ENCODE assay signal across 1 cellular context in the genomic region with DNA sequence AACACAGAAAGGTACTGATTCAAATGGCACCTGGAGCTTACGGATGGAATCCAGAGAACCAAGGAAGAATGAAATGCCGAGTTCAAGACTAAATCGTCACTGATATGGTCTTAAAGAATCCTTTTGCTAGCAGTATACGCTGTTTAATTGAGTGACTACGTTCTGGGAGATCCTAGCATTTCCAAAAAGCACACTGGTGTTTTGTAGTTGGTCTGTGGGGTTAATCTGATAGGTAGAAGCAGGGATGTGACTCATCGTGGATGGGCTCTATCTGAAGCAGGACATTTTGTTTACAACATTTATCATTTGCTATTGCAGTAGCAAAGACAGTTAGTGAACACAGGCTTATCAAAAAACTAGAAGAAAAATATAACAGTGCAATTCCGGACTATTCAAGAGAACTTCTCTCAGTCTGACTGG.
TF ChIP-seq lines count a peak whose summit lies in the region.

No MANE protein-coding gene starts in this region.

TF ChIP-seq in K562, 482 proteins besides CTCF, POLR2A, EP300 and RAD21 (continued from another document):
- peak; percentile 69 for TF ChIP-seq SMARCE1 (IDR thresholded peaks at IDR 0.05)
- peak in 1 of 2 experiments; percentile 39; a peak in 1 of 4 replicates for TF ChIP-seq HDAC1 (IDR thresholded peaks at IDR 0.05)
- TF ChIP-seq, protein P1, sequence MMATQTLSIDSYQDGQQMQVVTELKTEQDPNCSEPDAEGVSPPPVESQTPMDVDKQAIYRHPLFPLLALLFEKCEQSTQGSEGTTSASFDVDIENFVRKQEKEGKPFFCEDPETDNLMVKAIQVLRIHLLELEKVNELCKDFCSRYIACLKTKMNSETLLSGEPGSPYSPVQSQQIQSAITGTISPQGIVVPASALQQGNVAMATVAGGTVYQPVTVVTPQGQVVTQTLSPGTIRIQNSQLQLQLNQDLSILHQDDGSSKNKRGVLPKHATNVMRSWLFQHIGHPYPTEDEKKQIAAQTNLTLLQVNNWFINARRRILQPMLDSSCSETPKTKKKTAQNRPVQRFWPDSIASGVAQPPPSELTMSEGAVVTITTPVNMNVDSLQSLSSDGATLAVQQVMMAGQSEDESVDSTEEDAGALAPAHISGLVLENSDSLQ (IDR thresholded peaks at IDR 0.05): peak; percentile 63
- TF ChIP-seq MAZ (CRISPR knock-in tag; conservative IDR thresholded peaks at IDR 0.05 in 1 of 2, IDR thresholded peaks at IDR 0.05 in 1 of 2): peak in 1 of 2 experiments; percentile 23; a peak in 1 of 4 replicates
- no peak for TF ChIP-seq NR2C1 (IDR thresholded peaks at IDR 0.05)
- 0 out of 2 replicates have a peak, but pooled peaks have one; percentile 26 for TF ChIP-seq NR2C1 (tag; IDR thresholded peaks at IDR 0.05)
- TF ChIP-seq, protein P2, sequence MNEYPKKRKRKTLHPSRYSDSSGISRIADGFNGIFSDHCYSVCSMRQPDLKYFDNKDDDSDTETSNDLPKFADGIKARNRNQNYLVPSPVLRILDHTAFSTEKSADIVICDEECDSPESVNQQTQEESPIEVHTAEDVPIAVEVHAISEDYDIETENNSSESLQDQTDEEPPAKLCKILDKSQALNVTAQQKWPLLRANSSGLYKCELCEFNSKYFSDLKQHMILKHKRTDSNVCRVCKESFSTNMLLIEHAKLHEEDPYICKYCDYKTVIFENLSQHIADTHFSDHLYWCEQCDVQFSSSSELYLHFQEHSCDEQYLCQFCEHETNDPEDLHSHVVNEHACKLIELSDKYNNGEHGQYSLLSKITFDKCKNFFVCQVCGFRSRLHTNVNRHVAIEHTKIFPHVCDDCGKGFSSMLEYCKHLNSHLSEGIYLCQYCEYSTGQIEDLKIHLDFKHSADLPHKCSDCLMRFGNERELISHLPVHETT (CRISPR knock-in tag; conservative IDR thresholded peaks at IDR 0.05 in 1 of 2, IDR thresholded peaks at IDR 0.05 in 1 of 2): peak in 1 of 2 experiments; percentile 49; a peak in 2 of 4 replicates
- no peak for TF ChIP-seq MCM3 (IDR thresholded peaks at IDR 0.05)
- TF ChIP-seq CBFA2T2 (conservative IDR thresholded peaks at IDR 0.05): peak; percentile 38
- TF ChIP-seq EWSR1 (IDR thresholded peaks at IDR 0.05; ENCODE audit: borderline replicate concordance, low read depth, partially characterized antibody): no peak
- peak; percentile 43; the same call in 1 of the 2 replicates for TF ChIP-seq FOXM1 (IDR thresholded peaks at IDR 0.05; ENCODE audit: low read depth)
- no peak for TF ChIP-seq FOXM1 (CRISPR knock-in tag; IDR thresholded peaks at IDR 0.05; ENCODE audit: low read depth)
- peak; percentile 99 for TF ChIP-seq FOSL1 (tag; conservative IDR thresholded peaks at IDR 0.05)
- TF ChIP-seq BRD9 (IDR thresholded peaks at IDR 0.05; ENCODE audit: low read depth, partially characterized antibody): peak; percentile 70
- TF ChIP-seq ZEB2 (IDR thresholded peaks at IDR 0.05): peak; percentile 76
- peak; percentile 29; the same call in 1 of the 2 replicates for TF ChIP-seq CREM (IDR thresholded peaks at IDR 0.05; ENCODE audit: low read depth)
- 0 out of 2 replicates have a peak, but pooled peaks have one; percentile 11 for TF ChIP-seq RHOXF2B (CRISPR knock-in tag; conservative IDR thresholded peaks at IDR 0.05)
- peak; percentile 66 for TF ChIP-seq NCOR1 (IDR thresholded peaks at IDR 0.05)
- TF ChIP-seq, protein P3, sequence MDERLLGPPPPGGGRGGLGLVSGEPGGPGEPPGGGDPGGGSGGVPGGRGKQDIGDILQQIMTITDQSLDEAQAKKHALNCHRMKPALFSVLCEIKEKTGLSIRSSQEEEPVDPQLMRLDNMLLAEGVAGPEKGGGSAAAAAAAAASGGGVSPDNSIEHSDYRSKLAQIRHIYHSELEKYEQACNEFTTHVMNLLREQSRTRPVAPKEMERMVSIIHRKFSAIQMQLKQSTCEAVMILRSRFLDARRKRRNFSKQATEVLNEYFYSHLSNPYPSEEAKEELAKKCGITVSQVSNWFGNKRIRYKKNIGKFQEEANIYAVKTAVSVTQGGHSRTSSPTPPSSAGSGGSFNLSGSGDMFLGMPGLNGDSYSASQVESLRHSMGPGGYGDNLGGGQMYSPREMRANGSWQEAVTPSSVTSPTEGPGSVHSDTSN (CRISPR knock-in tag; IDR thresholded peaks at IDR 0.05; ENCODE audit: low read depth): no peak
- TF ChIP-seq, protein P3 (tag; conservative IDR thresholded peaks at IDR 0.05; ENCODE audit: low read depth): peak; percentile 27; the same call in 1 of the 2 replicates
- TF ChIP-seq CCNT2 (IDR thresholded peaks at IDR 0.05; ENCODE audit: borderline replicate concordance, extremely low read depth, insufficient read length, low read depth, low read length): peak; percentile 26
- peak; percentile 35 for TF ChIP-seq POLR2B (IDR thresholded peaks at IDR 0.05; ENCODE audit: low read depth, partially characterized antibody)
- TF ChIP-seq CTBP1 (IDR thresholded peaks at IDR 0.05; ENCODE audit: borderline replicate concordance): peak; percentile 26; the same call in 1 of the 2 replicates
- TF ChIP-seq, protein P4, sequence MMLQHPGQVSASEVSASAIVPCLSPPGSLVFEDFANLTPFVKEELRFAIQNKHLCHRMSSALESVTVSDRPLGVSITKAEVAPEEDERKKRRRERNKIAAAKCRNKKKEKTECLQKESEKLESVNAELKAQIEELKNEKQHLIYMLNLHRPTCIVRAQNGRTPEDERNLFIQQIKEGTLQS (IDR thresholded peaks at IDR 0.05): peak; percentile 88
- TF ChIP-seq, protein P4 (CRISPR knock-in tag; conservative IDR thresholded peaks at IDR 0.05): peak; percentile 48; the same call in 1 of the 2 replicates
- TF ChIP-seq ZNF561 (CRISPR knock-in tag; conservative IDR thresholded peaks at IDR 0.05): no peak
- TF ChIP-seq SRF (CRISPR knock-in tag; IDR thresholded peaks at IDR 0.05): no peak
- TF ChIP-seq MEIS2 (IDR thresholded peaks at IDR 0.05; ENCODE audit: partially characterized antibody): peak; percentile 87
- 0 out of 2 replicates have a peak, but pooled peaks have one; percentile 18 for TF ChIP-seq SMAD3 (CRISPR knock-in tag; conservative IDR thresholded peaks at IDR 0.05)
- peak in 1 of 2 experiments; percentile 60; a peak in 1 of 4 replicates for TF ChIP-seq RCOR1 (IDR thresholded peaks at IDR 0.05; ENCODE audit: borderline replicate concordance in 1 of 2, low read depth in 2 of 2, low read length in 2 of 2)
- 0 out of 2 replicates have a peak, but pooled peaks have one; percentile 33 for TF ChIP-seq ZNF175 (CRISPR knock-in tag; IDR thresholded peaks at IDR 0.05; ENCODE audit: low read depth)
- TF ChIP-seq, protein P5, sequence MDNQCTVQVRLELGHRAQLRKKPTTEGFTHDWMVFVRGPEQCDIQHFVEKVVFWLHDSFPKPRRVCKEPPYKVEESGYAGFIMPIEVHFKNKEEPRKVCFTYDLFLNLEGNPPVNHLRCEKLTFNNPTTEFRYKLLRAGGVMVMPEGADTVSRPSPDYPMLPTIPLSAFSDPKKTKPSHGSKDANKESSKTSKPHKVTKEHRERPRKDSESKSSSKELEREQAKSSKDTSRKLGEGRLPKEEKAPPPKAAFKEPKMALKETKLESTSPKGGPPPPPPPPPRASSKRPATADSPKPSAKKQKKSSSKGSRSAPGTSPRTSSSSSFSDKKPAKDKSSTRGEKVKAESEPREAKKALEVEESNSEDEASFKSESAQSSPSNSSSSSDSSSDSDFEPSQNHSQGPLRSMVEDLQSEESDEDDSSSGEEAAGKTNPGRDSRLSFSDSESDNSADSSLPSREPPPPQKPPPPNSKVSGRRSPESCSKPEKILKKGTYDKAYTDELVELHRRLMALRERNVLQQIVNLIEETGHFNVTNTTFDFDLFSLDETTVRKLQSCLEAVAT (IDR thresholded peaks at IDR 0.05): peak; percentile 36 to 52; a peak in 2 of 4 replicates
- no peak for TF ChIP-seq CEBPB (tag; IDR thresholded peaks at IDR 0.05)
- TF ChIP-seq STAT5A (IDR thresholded peaks at IDR 0.05; ENCODE audit: borderline replicate concordance, low read length): peak; percentile 40; the same call in 1 of the 2 replicates
- peak; percentile 50; the same call in 1 of the 2 replicates for TF ChIP-seq MTA2 (IDR thresholded peaks at IDR 0.05; ENCODE audit: low read depth)
- TF ChIP-seq BCL6 (CRISPR knock-in tag; IDR thresholded peaks at IDR 0.05): no peak
- TF ChIP-seq RNF2 (IDR thresholded peaks at IDR 0.05): 0 out of 2 replicates have a peak, but pooled peaks have one; percentile 47
- TF ChIP-seq KDM1A (IDR thresholded peaks at IDR 0.05): peak in 1 of 2 experiments; percentile 11; a peak in 1 of 4 replicates
- no peak for TF ChIP-seq SMARCA5 (IDR thresholded peaks at IDR 0.05)
- TF ChIP-seq JUNB (CRISPR knock-in tag; conservative IDR thresholded peaks at IDR 0.05): peak; percentile 61
- TF ChIP-seq NR2F6 (CRISPR knock-in tag; IDR thresholded peaks at IDR 0.05): 0 out of 2 replicates have a peak, but pooled peaks have one; percentile 51
- TF ChIP-seq ZNF589 (CRISPR knock-in tag; IDR thresholded peaks at IDR 0.05; ENCODE audit: low read depth): peak; percentile 43; the same call in 1 of the 2 replicates
- peak; percentile 74 for TF ChIP-seq CBFA2T3 (IDR thresholded peaks at IDR 0.05)
- TF ChIP-seq SAFB (IDR thresholded peaks at IDR 0.05; ENCODE audit: borderline replicate concordance, low read depth, low read length): peak; percentile 44; the same call in 1 of the 2 replicates
- TF ChIP-seq NFRKB (IDR thresholded peaks at IDR 0.05; ENCODE audit: low read depth): 0 out of 2 replicates have a peak, but pooled peaks have one; percentile 40
- peak; percentile 24 for TF ChIP-seq FOS (IDR thresholded peaks at IDR 0.05; ENCODE audit: extremely low read depth, insufficient read length)
- TF ChIP-seq MEF2A (IDR thresholded peaks at IDR 0.05; ENCODE audit: control insufficient read depth, low read depth, low read length): no peak
- TF ChIP-seq, protein P6, sequence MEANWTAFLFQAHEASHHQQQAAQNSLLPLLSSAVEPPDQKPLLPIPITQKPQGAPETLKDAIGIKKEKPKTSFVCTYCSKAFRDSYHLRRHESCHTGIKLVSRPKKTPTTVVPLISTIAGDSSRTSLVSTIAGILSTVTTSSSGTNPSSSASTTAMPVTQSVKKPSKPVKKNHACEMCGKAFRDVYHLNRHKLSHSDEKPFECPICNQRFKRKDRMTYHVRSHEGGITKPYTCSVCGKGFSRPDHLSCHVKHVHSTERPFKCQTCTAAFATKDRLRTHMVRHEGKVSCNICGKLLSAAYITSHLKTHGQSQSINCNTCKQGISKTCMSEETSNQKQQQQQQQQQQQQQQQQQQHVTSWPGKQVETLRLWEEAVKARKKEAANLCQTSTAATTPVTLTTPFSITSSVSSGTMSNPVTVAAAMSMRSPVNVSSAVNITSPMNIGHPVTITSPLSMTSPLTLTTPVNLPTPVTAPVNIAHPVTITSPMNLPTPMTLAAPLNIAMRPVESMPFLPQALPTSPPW (CRISPR knock-in tag; IDR thresholded peaks at IDR 0.05): peak; percentile 28
- TF ChIP-seq, protein P7, sequence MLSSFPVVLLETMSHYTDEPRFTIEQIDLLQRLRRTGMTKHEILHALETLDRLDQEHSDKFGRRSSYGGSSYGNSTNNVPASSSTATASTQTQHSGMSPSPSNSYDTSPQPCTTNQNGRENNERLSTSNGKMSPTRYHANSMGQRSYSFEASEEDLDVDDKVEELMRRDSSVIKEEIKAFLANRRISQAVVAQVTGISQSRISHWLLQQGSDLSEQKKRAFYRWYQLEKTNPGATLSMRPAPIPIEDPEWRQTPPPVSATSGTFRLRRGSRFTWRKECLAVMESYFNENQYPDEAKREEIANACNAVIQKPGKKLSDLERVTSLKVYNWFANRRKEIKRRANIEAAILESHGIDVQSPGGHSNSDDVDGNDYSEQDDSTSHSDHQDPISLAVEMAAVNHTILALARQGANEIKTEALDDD (IDR thresholded peaks at IDR 0.05): peak; percentile 55; the same call in 1 of the 2 replicates
- TF ChIP-seq SMARCA4 (IDR thresholded peaks at IDR 0.05): peak; percentile 89
